ENCODE assay signal across 18 cellular contexts in the genomic region with DNA sequence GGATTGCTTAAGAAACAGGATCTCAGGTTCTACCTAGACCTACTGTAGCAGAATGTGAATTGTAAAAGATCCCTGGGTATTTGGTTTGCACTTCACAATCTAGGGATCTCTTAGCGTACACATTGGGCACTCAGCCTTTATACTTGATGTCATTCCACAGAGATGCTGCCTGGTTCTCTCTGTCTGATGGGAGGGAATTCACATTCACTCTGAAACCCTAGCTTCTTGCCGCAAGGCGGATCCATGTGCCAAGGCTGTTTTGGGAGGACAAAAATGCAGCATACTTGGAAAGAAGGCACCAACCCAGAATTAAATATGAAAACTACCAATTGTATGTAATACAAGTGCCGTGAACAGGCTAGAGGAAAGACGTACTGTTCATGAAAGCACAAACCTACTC.
DNase-seq lines count a peak whose midpoint lies in the region; ATAC-seq and TF ChIP-seq lines count a peak whose summit lies in the region.
"Had no signal": no experiment of that assay in that cellular context is flagged by ENCODE, and none has a peak within 500 bp of the region (broad histone marks: within the 10 kb centered on the region; RNA-seq: fewer than 3 reads in every experiment).

No MANE protein-coding gene starts in this region.

- peak overlapping the region in 9 of 10 donors; percentile 38 to 69 (median 51) for H3K27ac ChIP-seq in heart right ventricle
- peak overlapping the region; percentile 18 to 63 (median 60) for H3K27ac ChIP-seq in esophagus muscularis mucosa (replicated peaks in 1 of 4)
- H3K27ac ChIP-seq in sigmoid colon = peak overlapping the region; percentile 48 to 50 (median 48)
- peak overlapping the region; percentile 83 to 89 for H3K27ac ChIP-seq in uterus

- H3K27me3 ChIP-seq in heart right ventricle (no peaks in the 10 kb centered on the region), esophagus muscularis mucosa (peaks cover 0 to 3% (median 0%) of the 10 kb centered on the region in 4 donors), sigmoid colon (no peaks in the 10 kb centered on the region), uterus (no peaks in the 10 kb centered on the region)

- ATAC-seq in heart right ventricle (no peak), Right ventricle myocardium superior (ENCODE audit: poor library complexity) (no peak), HG03565 (IDR thresholded peaks at IDR 0.05; ENCODE audit: unreplicated experiment) (no peak), HG02763 (IDR thresholded peaks at IDR 0.05; ENCODE audit: unreplicated experiment) (no peak)
- ATAC-seq: GM23338, PC-3 had no signal

- DNase-seq in heart right ventricle (no peak), Right ventricle myocardium superior (no peak), esophagus muscularis mucosa (ENCODE audit: extremely low spot score) (no peak), sigmoid colon (no peak), uterus (no peak), NCI-H1694 treated with DMSO at 0.1 percent for 48 hours (lab: John Stamatoyannopoulos, UW) (no peak)
- DNase-seq: activated CD4-positive, CD25-positive, alpha-beta regulatory T cell treated with anti-CD3 and anti-CD28 coated beads, Interleukin-2, amount 50 U/mL, for 72 hours; activated gamma-delta T cell treated with Interleukin-2 at 50 U/mL for 16 hours; aorta; DMS 273 treated with DMSO at 0.1 percent for 48 hours; midbrain; NCI-H1048; NCI-H69; PC-3; T-helper 9 cell had no signal

- H3K36me3 ChIP-seq in heart right ventricle (peaks cover 0 to 10% (median 0%) of the 10 kb centered on the region in 9 donors), esophagus muscularis mucosa (no peaks in the 10 kb centered on the region), sigmoid colon (no peaks in the 10 kb centered on the region), uterus (no peaks in the 10 kb centered on the region)

- WGBS in heart right ventricle, 2 donors = 93 to 94% methylated on average over 5 of the region's 5 CpGs
- WGBS in esophagus muscularis mucosa = 100% methylated on average over 5 of the region's 5 CpGs
- 95 to 96% methylated on average over 5 of the region's 5 CpGs for WGBS in sigmoid colon, 2 donors

- H3K9me3 ChIP-seq in heart right ventricle = no peaks in the 10 kb centered on the region
- no peaks in the 10 kb centered on the region for H3K9me3 ChIP-seq in esophagus muscularis mucosa
- no peaks in the 10 kb centered on the region for H3K9me3 ChIP-seq in sigmoid colon
- H3K9me3 ChIP-seq in uterus = no peaks in the 10 kb centered on the region

- peaks cover 0 to 70% (median 44%) of the 10 kb centered on the region in 9 donors for H3K4me1 ChIP-seq in heart right ventricle
- peaks cover 14 to 37% (median 31%) of the 10 kb centered on the region in 4 donors for H3K4me1 ChIP-seq in esophagus muscularis mucosa
- H3K4me1 ChIP-seq in sigmoid colon = peaks cover 0 to 5% (median 0%) of the 10 kb centered on the region in 4 donors
- H3K4me1 ChIP-seq in uterus = peaks cover 0 to 4% of the 10 kb centered on the region in 2 donors

- TF ChIP-seq EP300 in esophagus muscularis mucosa (IDR thresholded peaks at IDR 0.05) = no peak
- TF ChIP-seq EP300 in sigmoid colon (IDR thresholded peaks at IDR 0.05) = no peak

- intact Hi-C loops in heart right ventricle (cut with DNase I) (loop anchor here in 1 of 10 donors (5.0 kb wide), 1 partner anchor 326 kb away; no protein-coding TSS in a partner anchor), Right ventricle myocardium superior (cut with DNase I) (no loop called here), esophagus muscularis mucosa (cut with DNase I) (no loop called here), sigmoid colon (cut with DNase I) (no loop called here), uterus (cut with DNase I; ENCODE audit: low total_unique reads) (no loop called here)

- no peak for TF ChIP-seq CTCF in heart right ventricle (IDR thresholded peaks at IDR 0.05)
- TF ChIP-seq CTCF in esophagus muscularis mucosa (IDR thresholded peaks at IDR 0.05) = no peak
- TF ChIP-seq CTCF in sigmoid colon (IDR thresholded peaks at IDR 0.05) = no peak
- no peak for TF ChIP-seq CTCF in uterus (IDR thresholded peaks at IDR 0.05)

- no peak for TF ChIP-seq POLR2A in esophagus muscularis mucosa (IDR thresholded peaks at IDR 0.05; ENCODE audit: low read depth)
- no peak for TF ChIP-seq POLR2A in sigmoid colon (IDR thresholded peaks at IDR 0.05)
- TF ChIP-seq POLR2A in uterus (IDR thresholded peaks at IDR 0.05) = no peak

- H3K4me3 ChIP-seq in heart right ventricle = no peak overlapping the region
- H3K4me3 ChIP-seq in esophagus muscularis mucosa = no peak overlapping the region
- no peak overlapping the region for H3K4me3 ChIP-seq in sigmoid colon
- no peak overlapping the region for H3K4me3 ChIP-seq in uterus
- H3K4me3 ChIP-seq: GM23338 had no signal
